ENCODE assay signal across 22 cellular contexts in genomic region chr2:236625156-236625690, GRCh38. TPM values are rescaled to one million over a fixed set of nuclear protein-coding genes. Genes with fewer than 3 reads are reported as not detected.
DNase-seq lines count a peak whose midpoint lies in the region; ATAC-seq and TF ChIP-seq lines count a peak whose summit lies in the region.
"Had no signal": no experiment of that assay in that cellular context is flagged by ENCODE, and none has a peak within 500 bp of the region (broad histone marks: within the 10 kb centered on the region; RNA-seq: fewer than 3 reads in every experiment).

No MANE protein-coding gene starts in this region.

- H3K4me3 ChIP-seq in RWPE2 (ENCODE audit: severe bottlenecking) (no peak overlapping the region), upper lobe of right lung (no peak overlapping the region)
- H3K4me3 ChIP-seq: BLaER1 treated with 17β-estradiol and CSF1 and Interleukin-3, amounts not matched to agents 10 nM and 100 nM; GM12878; GM23338 had no signal

- H3K9me3 ChIP-seq in RWPE2 (ENCODE audit: severe bottlenecking) (no peaks in the 10 kb centered on the region), upper lobe of right lung (no peaks in the 10 kb centered on the region)
- H3K9me3 ChIP-seq: BLaER1 treated with 17β-estradiol and CSF1 and Interleukin-3, amounts not matched to agents 10 nM and 100 nM had no signal

- ATAC-seq in RWPE2 (ENCODE audit: low read depth) (no peak), sciatic nerve (no peak), upper lobe of right lung (no peak), HG02885 (IDR thresholded peaks at IDR 0.05; ENCODE audit: poor library complexity, unreplicated experiment) (no peak)
- no peak for ATAC-seq in activated T-cell treated with anti-CD3 and anti-CD28 coated beads, Interleukin-2, amount 50 U/mL, for 4 hours
- ATAC-seq: GM12878, GM23338 had no signal

- H3K4me1 ChIP-seq in RWPE2 (ENCODE audit: insufficient read depth, poor library complexity, severe bottlenecking), result no peaks in the 10 kb centered on the region
- H3K4me1 ChIP-seq in upper lobe of right lung, result no peaks in the 10 kb centered on the region
- H3K4me1 ChIP-seq: BLaER1 treated with 17β-estradiol and CSF1 and Interleukin-3, amounts not matched to agents 10 nM and 100 nM had no signal

- H3K27ac ChIP-seq in RWPE2 (ENCODE audit: poor library complexity, severe bottlenecking), result no peak overlapping the region
- H3K27ac ChIP-seq in upper lobe of right lung, result no peak overlapping the region
- H3K27ac ChIP-seq: 22Rv1; BLaER1 treated with 17β-estradiol and CSF1 and Interleukin-3, amounts not matched to agents 10 nM and 100 nM had no signal

- intact Hi-C loops in sciatic nerve (cut with DNase I), result no loop called here
- intact Hi-C loops in upper lobe of right lung (cut with DNase I), result no loop called here

- H3K4me1 Mint-ChIP-seq in nephron progenitor cell, result peaks cover 9% of the 10 kb centered on the region
- H3K4me1 Mint-ChIP-seq in activated T-cell treated with anti-CD3 and anti-CD28 coated beads, Interleukin-2, amount 50 U/mL, for 4 hours (ENCODE audit: low read depth), result peaks cover 4% of the 10 kb centered on the region
- H3K4me1 Mint-ChIP-seq: B cell; CD14-positive monocyte; CD8-positive, alpha-beta memory T cell had no signal

- H3K36me3 ChIP-seq in RWPE2 (ENCODE audit: low read depth) (no peaks in the 10 kb centered on the region), upper lobe of right lung (no peaks in the 10 kb centered on the region)
- H3K36me3 ChIP-seq: BLaER1 treated with 17β-estradiol and CSF1 and Interleukin-3, amounts not matched to agents 10 nM and 100 nM had no signal

- H3K4me3 Mint-ChIP-seq in nephron progenitor cell, result no peak overlapping the region
- H3K4me3 Mint-ChIP-seq in activated T-cell treated with anti-CD3 and anti-CD28 coated beads, Interleukin-2, amount 50 U/mL, for 4 hours, result no peak overlapping the region
- H3K4me3 Mint-ChIP-seq: B cell; CD14-positive monocyte; CD4-positive, alpha-beta T cell; CD8-positive, alpha-beta memory T cell; GM23338; H9; HFFc6 had no signal

- no peaks in the 10 kb centered on the region for H3K27me3 ChIP-seq in RWPE2 (ENCODE audit: insufficient read depth, poor library complexity, severe bottlenecking)
- H3K27me3 ChIP-seq in upper lobe of right lung, result no peaks in the 10 kb centered on the region
- H3K27me3 ChIP-seq: BLaER1 treated with 17β-estradiol and CSF1 and Interleukin-3, amounts not matched to agents 10 nM and 100 nM had no signal

- DNase-seq in RWPE2 (ENCODE audit: low spot score), result peak; percentile 27
- DNase-seq in nephron progenitor cell, result no peak
- DNase-seq in sciatic nerve (ENCODE audit: low spot score), result peak; percentile 47
- DNase-seq in upper lobe of right lung, result peak; percentile 49
- no peak for DNase-seq in T-helper 2 cell
- no peak for DNase-seq in activated T-cell treated with anti-CD3 and anti-CD28 coated beads, Interleukin-2, amount 50 U/mL, for 4 hours
- no peak for DNase-seq in HUDEP-2 (lab: John Stamatoyannopoulos, UW; ENCODE audit: unreplicated experiment in 76 of 76)
- DNase-seq: CD4-positive, alpha-beta T cell; CD8-positive, alpha-beta memory T cell; DMS 273 treated with DMSO at 0.1 percent for 48 hours; DMS79; EL; GDM1; H9; HFFc6 had no signal

- H3K27ac Mint-ChIP-seq in nephron progenitor cell, result peak overlapping the region; percentile 39
- H3K27ac Mint-ChIP-seq: B cell; CD14-positive monocyte; CD4-positive, alpha-beta T cell; CD8-positive, alpha-beta memory T cell; GM23338; H9; HFFc6 had no signal

- no peaks in the 10 kb centered on the region for H3K36me3 Mint-ChIP-seq in nephron progenitor cell (ENCODE audit: low read depth)
- no peaks in the 10 kb centered on the region for H3K36me3 Mint-ChIP-seq in activated T-cell treated with anti-CD3 and anti-CD28 coated beads, Interleukin-2, amount 50 U/mL, for 4 hours (ENCODE audit: insufficient read depth)
- H3K36me3 Mint-ChIP-seq: CD14-positive monocyte; CD8-positive, alpha-beta memory T cell had no signal

- H3K9me3 Mint-ChIP-seq in nephron progenitor cell, result no peaks in the 10 kb centered on the region
- no peaks in the 10 kb centered on the region for H3K9me3 Mint-ChIP-seq in activated T-cell treated with anti-CD3 and anti-CD28 coated beads, Interleukin-2, amount 50 U/mL, for 4 hours
- H3K9me3 Mint-ChIP-seq: CD4-positive, alpha-beta T cell; CD8-positive, alpha-beta memory T cell; GM23338 had no signal

- TF ChIP-seq CTCF in RWPE2 (IDR thresholded peaks at IDR 0.05; ENCODE audit: poor library complexity, severe bottlenecking), result no peak
- TF ChIP-seq CTCF in nephron progenitor cell (IDR thresholded peaks at IDR 0.05), result no peak
- TF ChIP-seq CTCF in upper lobe of right lung (IDR thresholded peaks at IDR 0.05), result no peak

- peaks cover 20% of the 10 kb centered on the region for H3K27me3 Mint-ChIP-seq in nephron progenitor cell (ENCODE audit: low read depth, poor library complexity)
- peaks cover 3% of the 10 kb centered on the region for H3K27me3 Mint-ChIP-seq in activated T-cell treated with anti-CD3 and anti-CD28 coated beads, Interleukin-2, amount 50 U/mL, for 4 hours (ENCODE audit: low read depth)
- H3K27me3 Mint-ChIP-seq: CD4-positive, alpha-beta T cell had no signal

RNA-seq across cellular contexts. Expression of gene ACKR3, which starts 55.6 kb away (rescaled TPM):
- total RNA-seq in sciatic nerve (90.5 TPM), upper lobe of right lung (9.1 TPM)
- total RNA-seq in activated T-cell treated with anti-CD3 and anti-CD28 coated beads, Interleukin-2, amount 50 U/mL, for 4 hours, result under 1 TPM; 0.16 to 0.73 (median 0.33) TPM

Comparison
In these comparisons a context has a peak if more than half of its experiments do, and no peak if none do; other contexts are left out.
1. DNase-seq: peak in RWPE2 (single experiment), sciatic nerve (single experiment) and upper lobe of right lung (single experiment); none in nephron progenitor cell (single experiment), T-helper 2 cell (0 of 5), activated T-cell treated with anti-CD3 and anti-CD28 coated beads, Interleukin-2, amount 50 U/mL, for 4 hours (single experiment) and HUDEP-2 (0 of 76).